Comparison of ENCODE assay signal across 20 cellular contexts in genomic region chr1:96388421-96389310, GRCh38.
DNase-seq lines count a peak whose midpoint lies in the region; ATAC-seq, FAIRE-seq and TF ChIP-seq lines count a peak whose summit lies in the region.
"Had no signal": no experiment of that assay in that cellular context is flagged by ENCODE, and none has a peak within 500 bp of the region (broad histone marks: within the 10 kb centered on the region; RNA-seq: fewer than 3 reads in every experiment).

No MANE protein-coding gene starts in this region.

- peak; percentile 17 for FAIRE-seq in astrocyte (lab: Jason Lieb, UNC)

- no peaks in the 10 kb centered on the region for H3K36me3 Mint-ChIP-seq in astrocyte (ENCODE audit: low read depth, unreplicated experiment)
- no peaks in the 10 kb centered on the region for H3K36me3 Mint-ChIP-seq in activated CD8-positive, alpha-beta memory T cell treated with anti-CD3 and anti-CD28 coated beads, Interleukin-2, amount 10 ng/mL, durations not matched to agents 7 days and 5 days
- H3K36me3 Mint-ChIP-seq: CD4-positive, CD25-positive, alpha-beta regulatory T cell; immature natural killer cell had no signal

- H3K27me3 Mint-ChIP-seq in astrocyte (ENCODE audit: low read depth, unreplicated experiment), result no peaks in the 10 kb centered on the region
- no peaks in the 10 kb centered on the region for H3K27me3 Mint-ChIP-seq in activated CD8-positive, alpha-beta memory T cell treated with anti-CD3 and anti-CD28 coated beads, Interleukin-2, amount 10 ng/mL, durations not matched to agents 7 days and 5 days
- H3K27me3 Mint-ChIP-seq: activated CD8-positive, alpha-beta T cell treated with anti-CD3 and anti-CD28 coated beads for 36 hours; activated naive CD8-positive, alpha-beta T cell treated with anti-CD3 and anti-CD28 coated beads, Interleukin-2, amount 50 U/mL, for 24 hours; CD4-positive, CD25-positive, alpha-beta regulatory T cell had no signal

- intact Hi-C loops in left ventricle myocardium inferior (cut with micrococcal nuclease), result no loop called here

- H3K4me3 ChIP-seq in HFF-Myc (replicated peaks; ENCODE audit: low read depth, low read length), result no peak overlapping the region
- H3K4me3 ChIP-seq in astrocyte (ENCODE audit: insufficient read depth, low read depth, low read length), result no peak overlapping the region
- H3K4me3 ChIP-seq in foreskin fibroblast (ENCODE audit: low read depth in 1 of 2, low read length in 2 of 2), result no peak overlapping the region
- no peak overlapping the region for H3K4me3 ChIP-seq in skeletal muscle cell (ENCODE audit: low read depth, low read length)
- H3K4me3 ChIP-seq in left ventricle myocardium inferior, result no peak overlapping the region
- H3K4me3 ChIP-seq: coronary artery, ovary, stomach had no signal

- H3K4me1 ChIP-seq in astrocyte (ENCODE audit: insufficient read depth, low read length), result peaks cover 5% of the 10 kb centered on the region
- H3K4me1 ChIP-seq in left ventricle myocardium inferior, result no peaks in the 10 kb centered on the region
- H3K4me1 ChIP-seq: stomach had no signal

- H3K79me2 ChIP-seq in astrocyte (ENCODE audit: insufficient read depth, low read length), result no peaks in the 10 kb centered on the region

- no peak overlapping the region for H2AFZ ChIP-seq in astrocyte (ENCODE audit: low read depth, low read length)

- H3K9me3 ChIP-seq in astrocyte (ENCODE audit: insufficient read depth, low read depth, low read length) (no peaks in the 10 kb centered on the region), left ventricle myocardium inferior (replicated peaks) (no peaks in the 10 kb centered on the region)
- H3K9me3 ChIP-seq: ovary had no signal

- peaks cover 8% of the 10 kb centered on the region for H3K4me1 Mint-ChIP-seq in astrocyte (ENCODE audit: low read depth, unreplicated experiment)
- no peaks in the 10 kb centered on the region for H3K4me1 Mint-ChIP-seq in activated CD8-positive, alpha-beta memory T cell treated with anti-CD3 and anti-CD28 coated beads, Interleukin-2, amount 10 ng/mL, durations not matched to agents 7 days and 5 days
- H3K4me1 Mint-ChIP-seq: activated naive CD8-positive, alpha-beta T cell treated with anti-CD3 and anti-CD28 coated beads, Interleukin-2, amount 50 U/mL, for 24 hours; CD4-positive, CD25-positive, alpha-beta regulatory T cell; immature natural killer cell had no signal

- no peak overlapping the region for H3K4me3 Mint-ChIP-seq in astrocyte (ENCODE audit: unreplicated experiment)
- no peak overlapping the region for H3K4me3 Mint-ChIP-seq in activated CD8-positive, alpha-beta memory T cell treated with anti-CD3 and anti-CD28 coated beads, Interleukin-2, amount 10 ng/mL, durations not matched to agents 7 days and 5 days
- H3K4me3 Mint-ChIP-seq: activated CD8-positive, alpha-beta T cell treated with anti-CD3 and anti-CD28 coated beads for 36 hours; activated naive CD8-positive, alpha-beta T cell treated with anti-CD3 and anti-CD28 coated beads, Interleukin-2, amount 50 U/mL, for 24 hours; activated T-helper 1 cell treated with anti-CD3 and anti-CD28 coated beads, Interleukin-12 subunit alpha, Interleukin-12 subunit beta, Interleukin-2, Interleukin-4 antibody, amounts not matched to agents 30 ng/mL and 10 ng/mL and 1 ng/mL, durations not matched to agents 14 hours and 24 hours and 36 hours; CD4-positive, CD25-positive, alpha-beta regulatory T cell; immature natural killer cell had no signal

- no peak overlapping the region for H3K9ac ChIP-seq in astrocyte (ENCODE audit: low read length)

- H3K36me3 ChIP-seq in astrocyte (ENCODE audit: insufficient read depth, low read length) (no peaks in the 10 kb centered on the region), left ventricle myocardium inferior (no peaks in the 10 kb centered on the region)
- H3K36me3 ChIP-seq: ovary, stomach had no signal

- no peak for ATAC-seq in activated CD8-positive, alpha-beta memory T cell treated with anti-CD3 and anti-CD28 coated beads, Interleukin-2, amount 10 ng/mL, durations not matched to agents 7 days and 5 days
- no peak for ATAC-seq in HG03439 (IDR thresholded peaks at IDR 0.05; ENCODE audit: unreplicated experiment)
- ATAC-seq in HG03039 (IDR thresholded peaks at IDR 0.05; ENCODE audit: unreplicated experiment), result no peak
- ATAC-seq: activated CD8-positive, alpha-beta T cell treated with anti-CD3 and anti-CD28 coated beads for 36 hours; activated naive CD8-positive, alpha-beta T cell treated with anti-CD3 and anti-CD28 coated beads, Interleukin-2, amount 50 U/mL, for 24 hours had no signal

- no peaks in the 10 kb centered on the region for H4K20me1 ChIP-seq in astrocyte (ENCODE audit: insufficient read depth, low read length)

- H3K27ac Mint-ChIP-seq in astrocyte (ENCODE audit: unreplicated experiment), result peak overlapping the region; percentile 11
- H3K27ac Mint-ChIP-seq in activated CD8-positive, alpha-beta memory T cell treated with anti-CD3 and anti-CD28 coated beads, Interleukin-2, amount 10 ng/mL, durations not matched to agents 7 days and 5 days, result no peak overlapping the region
- H3K27ac Mint-ChIP-seq: activated CD8-positive, alpha-beta T cell treated with anti-CD3 and anti-CD28 coated beads for 36 hours; activated naive CD8-positive, alpha-beta T cell treated with anti-CD3 and anti-CD28 coated beads, Interleukin-2, amount 50 U/mL, for 24 hours; activated T-helper 1 cell treated with anti-CD3 and anti-CD28 coated beads, Interleukin-12 subunit alpha, Interleukin-12 subunit beta, Interleukin-2, Interleukin-4 antibody, amounts not matched to agents 30 ng/mL and 10 ng/mL and 1 ng/mL, durations not matched to agents 14 hours and 24 hours and 36 hours; CD4-positive, CD25-positive, alpha-beta regulatory T cell; immature natural killer cell had no signal

- DNase-seq in HFF-Myc (ENCODE audit: extremely low read depth, low read depth) (peak; percentile 25), astrocyte (ENCODE audit: low read depth) (peak; percentile 80), foreskin fibroblast (peak; percentile 73 to 79), skeletal muscle cell (ENCODE audit: low read depth) (peak; percentile 31), left ventricle myocardium inferior (no peak)
- no peak for DNase-seq in activated CD8-positive, alpha-beta memory T cell treated with anti-CD3 and anti-CD28 coated beads, Interleukin-2, amount 10 ng/mL, durations not matched to agents 7 days and 5 days
- DNase-seq: activated CD8-positive, alpha-beta T cell treated with anti-CD3 and anti-CD28 coated beads for 36 hours; activated naive CD8-positive, alpha-beta T cell treated with anti-CD3 and anti-CD28 coated beads, Interleukin-2, amount 50 U/mL, for 24 hours; CD4-positive, CD25-positive, alpha-beta regulatory T cell; DMS79; foreskin melanocyte; immature natural killer cell; midbrain; NCI-H146; ovary; stomach had no signal

- CTCF ChIA-PET in activated CD8-positive, alpha-beta memory T cell treated with anti-CD3 and anti-CD28 coated beads, Interleukin-2, amount 10 ng/mL, durations not matched to agents 7 days and 5 days (lab: Charles Lee), result no interaction called here

- peak overlapping the region; percentile 22 for H3K4me2 ChIP-seq in astrocyte (ENCODE audit: low read length)

- H3K27ac ChIP-seq in astrocyte (ENCODE audit: low read depth, low read length) (no peak overlapping the region), left ventricle myocardium inferior (replicated peaks) (no peak overlapping the region)
- H3K27ac ChIP-seq: coronary artery, ovary, stomach had no signal

- TF ChIP-seq CTCF in HFF-Myc (IDR thresholded peaks at IDR 0.05; ENCODE audit: low read depth, low read length, missing control alignments) (no peak), astrocyte (IDR thresholded peaks at IDR 0.05; ENCODE audit: insufficient read depth, low read depth, low read length) (no peak), foreskin fibroblast (IDR thresholded peaks at IDR 0.05; ENCODE audit: low read depth, low read length) (no peak), left ventricle myocardium inferior (IDR thresholded peaks at IDR 0.05; ENCODE audit: borderline replicate concordance) (no peak)

- H3K27me3 ChIP-seq in astrocyte (ENCODE audit: insufficient read depth, low read length) (no peaks in the 10 kb centered on the region), left ventricle myocardium inferior (ENCODE audit: low read depth) (no peaks in the 10 kb centered on the region)
- H3K27me3 ChIP-seq: ovary, stomach had no signal

- peaks cover 2% of the 10 kb centered on the region for H3K9me3 Mint-ChIP-seq in astrocyte (ENCODE audit: unreplicated experiment)
- H3K9me3 Mint-ChIP-seq in activated CD8-positive, alpha-beta memory T cell treated with anti-CD3 and anti-CD28 coated beads, Interleukin-2, amount 10 ng/mL, durations not matched to agents 7 days and 5 days (ENCODE audit: low read depth), result no peaks in the 10 kb centered on the region
- H3K9me3 Mint-ChIP-seq: activated CD8-positive, alpha-beta T cell treated with anti-CD3 and anti-CD28 coated beads for 36 hours; activated naive CD8-positive, alpha-beta T cell treated with anti-CD3 and anti-CD28 coated beads, Interleukin-2, amount 50 U/mL, for 24 hours; activated T-helper 1 cell treated with anti-CD3 and anti-CD28 coated beads, Interleukin-12 subunit alpha, Interleukin-12 subunit beta, Interleukin-2, Interleukin-4 antibody, amounts not matched to agents 30 ng/mL and 10 ng/mL and 1 ng/mL, durations not matched to agents 14 hours and 24 hours and 36 hours had no signal

Comparison
In these comparisons a context has a peak if more than half of its experiments do, and no peak if none do; other contexts are left out.
1. DNase-seq: peak in HFF-Myc (single experiment), astrocyte (single experiment), foreskin fibroblast (2 of 2) and skeletal muscle cell (single experiment); none in left ventricle myocardium inferior (single experiment) and activated CD8-positive, alpha-beta memory T cell treated with anti-CD3 and anti-CD28 coated beads, Interleukin-2, amount 10 ng/mL, durations not matched to agents 7 days and 5 days (single experiment).